ENCODE assay signal across 8 cellular contexts in genomic region chr2:219245148-219245898, GRCh38. TPM values are rescaled to one million over a fixed set of nuclear protein-coding genes. Genes with fewer than 3 reads are reported as not detected.
A peak's percentile ranks its signal among the peaks of the same experiment; 100 is the strongest.
DNase-seq lines count a peak whose midpoint lies in the region; ATAC-seq lines count a peak whose summit lies in the region.

GLB1L (minus strand) TSS chr2:219245444; CDS start chr2:219243573, 1,871 bp downstream.
STK16 (plus strand) TSS chr2:219245479; CDS start chr2:219246000, 521 bp downstream.

- H3K9ac ChIP-seq in endocrine pancreas (ENCODE audit: control insufficient read depth, insufficient read depth, low read length) = peak within 1 kb of the TSS; percentile 99

- H3K27me3 ChIP-seq in endocrine pancreas (ENCODE audit: control insufficient read depth, insufficient read depth, low read length) = no peaks in the 10 kb centered on the region

- H3K4me1 ChIP-seq in endocrine pancreas (ENCODE audit: control insufficient read depth, insufficient read depth, low read length) (peaks cover 25% of the 10 kb centered on the region), mesodermal cell (ENCODE audit: control insufficient read depth, insufficient read depth, low read length, poor library complexity, severe bottlenecking) (peaks cover 24% of the 10 kb centered on the region)

- CTCF ChIA-PET in activated CD8-positive, alpha-beta memory T cell treated with anti-CD3 and anti-CD28 coated beads, Interleukin-2, amount 10 ng/mL, durations not matched to agents 7 days and 5 days (lab: Charles Lee) = interaction anchor here (0.7 to 2.7 kb wide), 16 partner anchors 9 to 348 kb away, joined by 3 to 25 read pairs (median 6); partner anchors contain the start of genes ANKZF1, ATG9A, DNAJB2 and DNPEP

- H3K4me3 ChIP-seq in endocrine pancreas (ENCODE audit: control insufficient read depth, insufficient read depth, low read length) (peak within 1 kb of the TSS; percentile 63), mesodermal cell (ENCODE audit: extremely low read depth, insufficient read depth, low read length, poor library complexity, severe bottlenecking) (peak within 1 kb of the TSS; percentile 89)

- DNase-seq in CMK (ENCODE audit: low read depth) = peak; percentile 94
- DNase-seq in NK-92 (lab: John Stamatoyannopoulos, UW; ENCODE audit: unreplicated experiment) = peak; percentile 46
- DNase-seq in activated CD8-positive, alpha-beta memory T cell treated with anti-CD3 and anti-CD28 coated beads, Interleukin-2, amount 10 ng/mL, durations not matched to agents 7 days and 5 days = peak; percentile 94
- DNase-seq in stimulated activated CD8-positive, alpha-beta memory T cell treated with anti-CD3 and anti-CD28 coated beads, Interleukin-15, amount 100 ng/mL, for 1 hour (ENCODE audit: low read depth) = peak; percentile 79

- peak within 1 kb of the TSS; percentile 100 for H3K27ac Mint-ChIP-seq in activated CD8-positive, alpha-beta memory T cell treated with anti-CD3 and anti-CD28 coated beads, Interleukin-2, amount 10 ng/mL, durations not matched to agents 7 days and 5 days

- no peaks in the 10 kb centered on the region for H3K9me3 Mint-ChIP-seq in activated CD8-positive, alpha-beta memory T cell treated with anti-CD3 and anti-CD28 coated beads, Interleukin-2, amount 10 ng/mL, durations not matched to agents 7 days and 5 days (ENCODE audit: low read depth)

- H3K9me3 ChIP-seq in endocrine pancreas (ENCODE audit: control insufficient read depth, low read length) = no peaks in the 10 kb centered on the region
- no peaks in the 10 kb centered on the region for H3K9me3 ChIP-seq in mesodermal cell (ENCODE audit: control insufficient read depth, low read length)

- H3K36me3 ChIP-seq in endocrine pancreas (ENCODE audit: control insufficient read depth, insufficient read depth, low read length) (no peaks in the 10 kb centered on the region), mesodermal cell (ENCODE audit: control insufficient read depth, insufficient read depth, low read length) (peaks cover 18% of the 10 kb centered on the region)

- no peaks in the 10 kb centered on the region for H3K27me3 Mint-ChIP-seq in activated CD8-positive, alpha-beta memory T cell treated with anti-CD3 and anti-CD28 coated beads, Interleukin-2, amount 10 ng/mL, durations not matched to agents 7 days and 5 days

- peak within 1 kb of the TSS; percentile 99 for H3K4me3 Mint-ChIP-seq in activated CD8-positive, alpha-beta memory T cell treated with anti-CD3 and anti-CD28 coated beads, Interleukin-2, amount 10 ng/mL, durations not matched to agents 7 days and 5 days

- WGBS in mesodermal cell (ENCODE audit: insufficient coverage in 2 of 2), 2 experiments = 1 to 2% methylated on average over 38 to 41 of the region's 46 CpGs

- ATAC-seq in GM19438 (IDR thresholded peaks at IDR 0.05; ENCODE audit: low read depth, unreplicated experiment) (peak; percentile 49), HG03565 (IDR thresholded peaks at IDR 0.05; ENCODE audit: unreplicated experiment) (peak; percentile 73)
- ATAC-seq in activated CD8-positive, alpha-beta memory T cell treated with anti-CD3 and anti-CD28 coated beads, Interleukin-2, amount 10 ng/mL, durations not matched to agents 7 days and 5 days = peak; percentile 75

- H3K4me1 Mint-ChIP-seq in activated CD8-positive, alpha-beta memory T cell treated with anti-CD3 and anti-CD28 coated beads, Interleukin-2, amount 10 ng/mL, durations not matched to agents 7 days and 5 days = peaks cover 61% of the 10 kb centered on the region

- H3K27ac ChIP-seq in mesodermal cell (ENCODE audit: low read depth, low read length, severe bottlenecking) = peak within 1 kb of the TSS; percentile 97

- H3K36me3 Mint-ChIP-seq in activated CD8-positive, alpha-beta memory T cell treated with anti-CD3 and anti-CD28 coated beads, Interleukin-2, amount 10 ng/mL, durations not matched to agents 7 days and 5 days = peaks cover 38% of the 10 kb centered on the region

RNA-seq across cellular contexts. Expression of gene GLB1L, which starts in this region (rescaled TPM):
- 1 to 10 TPM; 4.3 to 4.9 TPM for total RNA-seq in activated CD8-positive, alpha-beta memory T cell treated with anti-CD3 and anti-CD28 coated beads, Interleukin-2, amount 10 ng/mL, durations not matched to agents 7 days and 5 days
- polyA plus RNA-seq in mesodermal cell (2013, experiment 1 of 2) = 5.2 TPM
- polyA plus RNA-seq in mesodermal cell (2013, experiment 2 of 2) = 7.6 TPM

RNA-seq across cellular contexts. Expression of gene STK16, which starts in this region (rescaled TPM):
- total RNA-seq in activated CD8-positive, alpha-beta memory T cell treated with anti-CD3 and anti-CD28 coated beads, Interleukin-2, amount 10 ng/mL, durations not matched to agents 7 days and 5 days = 10 to 100 TPM; 37.3 to 41.7 TPM
- 32.8 TPM for polyA plus RNA-seq in mesodermal cell (2013, experiment 1 of 2)
- polyA plus RNA-seq in mesodermal cell (2013, experiment 2 of 2) = 29.1 TPM

Comparison
In these comparisons a context has a peak if more than half of its experiments do, and no peak if none do; other contexts are left out.
1. Peak in every context shown above with its lines: DNase-seq, ATAC-seq, H3K4me3 ChIP-seq and H3K27ac ChIP-seq.